ENCODE assay signal across 23 cellular contexts in genomic region chr3:17115186-17115585, GRCh38.
"Had no signal": no experiment of that assay in that cellular context is flagged by ENCODE, and none has a peak within 500 bp of the region (broad histone marks: within the 10 kb centered on the region; RNA-seq: fewer than 3 reads in every experiment).

No MANE protein-coding gene starts in this region.

- H3K27me3 Mint-ChIP-seq: activated B cell treated with CpG ODN at 0.5 μM for 24 hours; activated CD4-positive, alpha-beta T cell treated with anti-CD3 and anti-CD28 coated beads, Interleukin-2, amount 10 ng/mL, durations not matched to agents 24 days and 14 days; activated T-helper 17 cell treated with anti-CD3 and anti-CD28 coated beads, Interleukin-2, amount 50 U/mL, for 72 hours; progenitor cell of endocrine pancreas; T-helper 17 cell had no signal

- H3K4me3 ChIP-seq: ascending aorta, coronary artery, hepatocyte, skin epidermis, transverse colon had no signal

- ATAC-seq: activated T-helper 17 cell treated with anti-CD3 and anti-CD28 coated beads, Interleukin-2, amount 50 U/mL, for 72 hours; natural killer cell treated with Interleukin-12 subunit alpha and Interleukin-12 subunit beta and Interleukin-15 and Interleukin-18, amount 100 ng/mL, for 72 hours; right cardiac atrium; T-helper 17 cell had no signal

- H3K4me1 Mint-ChIP-seq: activated T-helper 17 cell treated with anti-CD3 and anti-CD28 coated beads, Interleukin-2, amount 50 U/mL, for 72 hours had no signal

- H3K36me3 ChIP-seq: ascending aorta, transverse colon had no signal

- H3K4me3 Mint-ChIP-seq: activated B cell treated with CpG ODN at 0.5 μM for 24 hours; activated CD4-positive, alpha-beta T cell treated with anti-CD3 and anti-CD28 coated beads, Interleukin-2, amount 10 ng/mL, durations not matched to agents 24 days and 14 days; activated T-helper 17 cell treated with anti-CD3 and anti-CD28 coated beads, Interleukin-2, amount 50 U/mL, for 72 hours; natural killer cell treated with Interleukin-12 subunit alpha and Interleukin-12 subunit beta and Interleukin-15 and Interleukin-18, amount 100 ng/mL, for 72 hours; T-helper 17 cell had no signal

- H3K9me3 Mint-ChIP-seq: activated T-helper 17 cell treated with anti-CD3 and anti-CD28 coated beads, Interleukin-2, amount 50 U/mL, for 72 hours; natural killer cell treated with Interleukin-12 subunit alpha and Interleukin-12 subunit beta and Interleukin-15 and Interleukin-18, amount 100 ng/mL, for 72 hours had no signal

- H3K9me3 ChIP-seq: ascending aorta, transverse colon had no signal

- H3K27ac ChIP-seq: ascending aorta, coronary artery, epithelial cell of prostate, hepatocyte, skin epidermis, transverse colon had no signal

- H3K27ac Mint-ChIP-seq: activated B cell treated with CpG ODN at 0.5 μM for 24 hours; activated CD4-positive, alpha-beta T cell treated with anti-CD3 and anti-CD28 coated beads, Interleukin-2, amount 10 ng/mL, durations not matched to agents 24 days and 14 days; activated T-helper 17 cell treated with anti-CD3 and anti-CD28 coated beads, Interleukin-2, amount 50 U/mL, for 72 hours; natural killer cell treated with Interleukin-12 subunit alpha and Interleukin-12 subunit beta and Interleukin-15 and Interleukin-18, amount 100 ng/mL, for 72 hours; progenitor cell of endocrine pancreas; T-helper 17 cell had no signal

- DNase-seq: activated B cell treated with CpG ODN at 0.5 μM for 24 hours; activated CD8-positive, alpha-beta memory T cell treated with anti-CD3 and anti-CD28 coated beads for 24 hours; activated naive CD4-positive, alpha-beta T cell treated with Interleukin-2 at 50 U/mL for 16 hours; activated T-cell treated with anti-CD3 and anti-CD28 coated beads for 4 hours; central memory CD4-positive, alpha-beta T cell; effector CD8-positive, alpha-beta T cell; kidney glomerular epithelial cell; nucleus accumbens; right cardiac atrium; stimulated activated CD4-positive, alpha-beta T cell treated with anti-CD3 and anti-CD28 coated beads, Interleukin-4, amount 100 ng/mL, for 24 hours; stimulated activated naive CD4-positive, alpha-beta T cell treated with Interleukin-2 at 50 U/mL for 16 hours; T-helper 17 cell; transverse colon had no signal

- H3K27me3 ChIP-seq: ascending aorta, hepatocyte, transverse colon had no signal

- H3K4me1 ChIP-seq: ascending aorta, transverse colon had no signal

- FAIRE-seq: TTC549 had no signal
